Comparison of ENCODE assay signal across 21 cellular contexts in the genomic region with DNA sequence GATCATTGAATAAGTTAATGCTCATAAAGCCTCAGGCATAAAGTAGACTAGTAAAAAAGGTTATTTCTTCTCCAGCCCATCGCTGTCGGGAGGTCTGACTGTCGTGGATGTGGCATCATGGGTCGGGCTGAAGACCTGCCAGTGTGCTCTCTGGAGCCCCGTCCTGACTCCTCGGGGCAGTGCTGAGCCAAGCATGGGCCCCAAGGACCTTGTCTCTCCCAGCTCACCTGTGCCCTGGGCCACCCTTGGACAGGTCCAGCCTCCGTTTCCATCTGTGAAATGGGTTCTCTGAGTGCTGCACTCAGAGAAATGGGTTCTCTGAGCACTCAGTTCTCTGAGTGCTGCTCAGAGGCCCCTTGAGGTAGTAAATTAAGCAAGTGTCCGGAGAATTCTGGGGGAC.
DNase-seq lines count a peak whose midpoint lies in the region; ATAC-seq and TF ChIP-seq lines count a peak whose summit lies in the region.
"Had no signal": no experiment of that assay in that cellular context is flagged by ENCODE, and none has a peak within 500 bp of the region (broad histone marks: within the 10 kb centered on the region; RNA-seq: fewer than 3 reads in every experiment).

No MANE protein-coding gene starts in this region.

- peak overlapping the region; percentile 52 for H3K27ac ChIP-seq in C4-2B
- H3K27ac ChIP-seq in RWPE2 (ENCODE audit: poor library complexity, severe bottlenecking): no peak overlapping the region
- peak overlapping the region; percentile 66 for H3K27ac ChIP-seq in right cardiac atrium (ENCODE audit: low read length)
- peak overlapping the region in 2 of 4 donors; percentile 64 to 71 for H3K27ac ChIP-seq in sigmoid colon
- H3K27ac ChIP-seq: breast epithelium, HL-60, pancreas, thoracic aorta had no signal

- WGBS in right cardiac atrium: 94% methylated on average over 8 of the region's 8 CpGs
- 93 to 94% methylated on average over 8 of the region's 8 CpGs for WGBS in sigmoid colon, 2 donors

- no peak for TF ChIP-seq EP300 in sigmoid colon (IDR thresholded peaks at IDR 0.05)

- H3K4me3 ChIP-seq in RWPE2 (ENCODE audit: severe bottlenecking) (no peak overlapping the region), right cardiac atrium (ENCODE audit: low read length) (no peak overlapping the region), sigmoid colon (no peak overlapping the region)
- H3K4me3 ChIP-seq: breast epithelium, pancreas, thoracic aorta had no signal

- intact Hi-C loops in right cardiac atrium (cut with DNase I) (loop anchor here in 1 of 4 donors (10.0 kb wide), 2 partner anchors 131 to 269 kb away; a partner anchor contains a TSS), sigmoid colon (cut with DNase I) (loop anchor here (5.0 kb wide), 2 partner anchors 36 to 124 kb away; no protein-coding TSS in a partner anchor)

- ATAC-seq in RWPE2 (ENCODE audit: low read depth) (no peak), right cardiac atrium (no peak), GM19397 (IDR thresholded peaks at IDR 0.05; ENCODE audit: unreplicated experiment) (no peak), HG03439 (IDR thresholded peaks at IDR 0.05; ENCODE audit: unreplicated experiment) (no peak)
- ATAC-seq: CD8-positive, alpha-beta T cell; naive thymus-derived CD8-positive, alpha-beta T cell; pancreas had no signal

- no peak for TF ChIP-seq POLR2A in sigmoid colon (IDR thresholded peaks at IDR 0.05)

- peak; percentile 32 for DNase-seq in RWPE2 (ENCODE audit: low spot score)
- DNase-seq in right cardiac atrium: peak in 1 of 3 donors; percentile 35
- DNase-seq in sigmoid colon: peak; percentile 4
- no peak for DNase-seq in NCI-H2107 treated with DMSO at 0.1 percent for 48 hours (lab: John Stamatoyannopoulos, UW; ENCODE audit: unreplicated experiment)
- DNase-seq in RPMI8226: no peak
- DNase-seq: activated CD4-positive, CD25-positive, alpha-beta regulatory T cell; IMR-90; left colon; NCI-H446 treated with DMSO at 0.1 percent for 48 hours; SK-N-SH; stimulated activated CD4-positive, alpha-beta T cell treated with anti-CD3 and anti-CD28 coated beads, Interleukin-1b, Interleukin-23, amount 100 ng/mL, for 48 hours; T-helper 9 cell had no signal

- H3K36me3 ChIP-seq in RWPE2 (ENCODE audit: low read depth) (no peaks in the 10 kb centered on the region), sigmoid colon (no peaks in the 10 kb centered on the region)
- H3K36me3 ChIP-seq: breast epithelium, pancreas, thoracic aorta had no signal

- H3K9me3 ChIP-seq in RWPE2 (ENCODE audit: severe bottlenecking): no peaks in the 10 kb centered on the region
- no peaks in the 10 kb centered on the region for H3K9me3 ChIP-seq in right cardiac atrium (ENCODE audit: control insufficient read depth, low read length)
- H3K9me3 ChIP-seq in sigmoid colon: no peaks in the 10 kb centered on the region
- H3K9me3 ChIP-seq: breast epithelium, pancreas, SK-N-SH, thoracic aorta had no signal

- TF ChIP-seq CTCF in C4-2B (conservative IDR thresholded peaks at IDR 0.05) (no peak), RWPE2 (IDR thresholded peaks at IDR 0.05; ENCODE audit: poor library complexity, severe bottlenecking) (no peak), sigmoid colon (IDR thresholded peaks at IDR 0.05) (no peak)

- H3K4me1 ChIP-seq in RWPE2 (ENCODE audit: insufficient read depth, poor library complexity, severe bottlenecking): no peaks in the 10 kb centered on the region
- peaks cover 15% of the 10 kb centered on the region for H3K4me1 ChIP-seq in right cardiac atrium (ENCODE audit: control insufficient read depth, insufficient read depth, low read length)
- peaks cover 0 to 76% (median 46%) of the 10 kb centered on the region in 4 donors for H3K4me1 ChIP-seq in sigmoid colon
- H3K4me1 ChIP-seq: breast epithelium, pancreas had no signal

- no peaks in the 10 kb centered on the region for H3K27me3 ChIP-seq in RWPE2 (ENCODE audit: insufficient read depth, poor library complexity, severe bottlenecking)
- no peaks in the 10 kb centered on the region for H3K27me3 ChIP-seq in right cardiac atrium (ENCODE audit: control insufficient read depth, insufficient read depth)
- no peaks in the 10 kb centered on the region for H3K27me3 ChIP-seq in sigmoid colon
- H3K27me3 ChIP-seq: breast epithelium, pancreas had no signal

Comparison
In these comparisons a context has a peak if more than half of its experiments do, and no peak if none do; other contexts are left out.
1. DNase-seq: peak in RWPE2 (single experiment) and sigmoid colon (single experiment); none in NCI-H2107 treated with DMSO at 0.1 percent for 48 hours (single experiment) and RPMI8226 (single experiment).